In the genomic region with DNA sequence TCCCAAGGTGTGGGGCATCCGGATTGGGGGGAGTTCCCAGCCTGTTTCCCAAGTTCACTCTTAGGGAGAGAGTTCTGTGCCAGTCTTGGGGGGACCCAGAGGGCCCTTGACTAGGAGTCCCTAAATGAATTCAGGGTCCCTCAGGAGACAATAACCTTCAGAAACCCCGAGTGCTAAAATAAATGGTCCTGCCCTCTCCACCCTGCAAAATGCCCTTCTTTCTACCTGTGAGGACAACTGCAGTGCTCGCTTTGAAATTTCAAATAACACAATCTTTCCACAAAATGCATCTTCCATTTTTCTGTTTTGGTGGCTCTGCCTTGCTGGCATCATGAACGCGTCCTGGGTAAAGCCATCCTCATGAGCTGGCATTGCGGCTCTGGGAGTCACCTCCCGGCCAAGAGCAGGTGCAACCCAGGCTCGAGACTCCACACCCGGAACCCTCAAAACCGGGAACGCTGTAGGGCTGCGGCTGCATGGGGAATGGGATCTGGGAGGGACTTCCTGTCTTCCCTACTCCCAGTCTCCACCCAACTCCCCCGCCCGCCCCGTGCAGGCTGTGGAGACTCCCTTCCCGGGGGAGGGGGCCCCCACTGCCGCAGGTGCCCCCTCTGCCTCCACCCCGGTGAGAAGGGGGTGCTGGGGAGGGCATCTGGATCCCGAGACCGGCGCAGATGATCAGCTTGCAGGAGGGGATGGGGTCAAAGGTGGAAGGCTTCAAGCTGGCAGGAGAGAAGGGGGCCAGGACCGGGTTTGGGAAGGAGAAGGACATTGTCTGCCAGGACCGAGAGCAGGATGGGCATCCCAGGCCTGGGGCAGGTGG, we compare ENCODE assay signal across 8 cellular contexts. TPM values are rescaled to one million over a fixed set of nuclear protein-coding genes. Genes with fewer than 3 reads are reported as not detected.
DNase-seq lines count a peak whose midpoint lies in the region; ATAC-seq, FAIRE-seq and TF ChIP-seq lines count a peak whose summit lies in the region.

A gene (plus strand): TSS at position 529 of the 823 bp plus-strand sequence. CDS start 845 bp downstream, outside the sequence.

- peaks cover 0 to 10% (median 0%) of the 10 kb centered on the region in 7 donors for H3K27me3 ChIP-seq in spleen (replicated peaks in 1 of 7)

- H3K27ac ChIP-seq in caudate nucleus (ENCODE audit: low read depth, low read length) (peak within 1 kb of the TSS; percentile 36), spleen (peak within 1 kb of the TSS in 7 of 8 donors; percentile 29 to 80 (median 64))

- FAIRE-seq in GM19239 (lab: Jason Lieb, UNC) = no peak

- peak; percentile 22 for TF ChIP-seq POLR2A in GM18951 (IDR thresholded peaks at IDR 0.05; ENCODE audit: extremely low read depth, insufficient read depth, insufficient read length)
- no peak for TF ChIP-seq POLR2A in spleen (IDR thresholded peaks at IDR 0.05)

- in situ Hi-C loops in GM18951 (cut with MboI; ENCODE audit: low sequenced_read_pairs, unreplicated experiment) = no loop called here

- TF ChIP-seq CTCF in spleen (IDR thresholded peaks at IDR 0.05 in 8 of 11, conservative IDR thresholded peaks at IDR 0.05 in 3 of 11) = no peak

- H3K9me3 ChIP-seq in spleen = no peaks in the 10 kb centered on the region

- H3K36me3 ChIP-seq in spleen = peaks cover 0 to 27% (median 0%) of the 10 kb centered on the region in 6 donors

- intact Hi-C loops in spleen (cut with DNase I; ENCODE audit: low total_unique reads) = no loop called here

- WGBS in spleen, 5 donors = 19 to 32% (median 26%) methylated on average over 19 to 23 of the region's 23 CpGs

- peak; percentile 65 for DNase-seq in NCI-H345 treated with DMSO at 0.1 percent for 48 hours (lab: John Stamatoyannopoulos, UW; ENCODE audit: unreplicated experiment)
- peak in 58 of 61 donors; percentile 25 to 89 (median 68) for DNase-seq in caudate nucleus (lab: John Stamatoyannopoulos, UW)
- peak; percentile 88 for DNase-seq in islet precursor cell
- peak; percentile 81 for DNase-seq in spleen
- no peak for DNase-seq in GM19239 (ENCODE audit: insufficient read length, low spot score)

- ATAC-seq in HG03439 (IDR thresholded peaks at IDR 0.05; ENCODE audit: unreplicated experiment) = no peak
- ATAC-seq in GM19397 (IDR thresholded peaks at IDR 0.05; ENCODE audit: unreplicated experiment) = no peak

- peaks cover 1 to 37% (median 19%) of the 10 kb centered on the region in 6 donors for H3K4me1 ChIP-seq in spleen

- peak within 1 kb of the TSS; percentile 43 to 77 (median 53) for H3K4me3 ChIP-seq in spleen

RNA-seq across cellular contexts. Expression of the gene that starts here (rescaled TPM):
- 10 to 100 TPM in 1 of 7 donors, 1 to 10 TPM in 6; 4.1 to 10.4 (median 5.3) TPM for total RNA-seq in spleen
- polyA plus RNA-seq in spleen = 10 to 100 TPM in 1 of 3 donors, 1 to 10 TPM in 2; 3.5 to 14.2 (median 6.9) TPM
